ENCODE assay signal across 9 cellular contexts in the genomic region with DNA sequence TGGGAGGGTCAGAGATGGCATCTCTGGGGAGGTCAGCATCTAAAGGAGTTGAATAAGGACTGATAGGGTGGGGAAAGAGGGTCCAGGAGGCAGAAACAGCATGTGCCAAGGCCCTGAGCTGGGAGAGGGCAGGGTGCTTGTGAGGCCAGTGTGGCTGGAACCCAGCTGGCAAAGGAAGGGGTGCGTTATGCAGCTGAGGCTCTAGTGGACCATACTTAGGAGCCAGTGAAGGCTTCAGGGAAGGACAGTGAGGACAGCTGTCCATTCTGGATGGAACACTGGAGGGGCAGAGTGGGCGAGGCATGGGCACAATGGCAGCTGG. TPM values are rescaled to one million over a fixed set of nuclear protein-coding genes. Genes with fewer than 3 reads are reported as not detected.
DNase-seq lines count a peak whose midpoint lies in the region; ATAC-seq lines count a peak whose summit lies in the region.
"Had no signal": no experiment of that assay in that cellular context is flagged by ENCODE, and none has a peak within 500 bp of the region (broad histone marks: within the 10 kb centered on the region; RNA-seq: fewer than 3 reads in every experiment).

No MANE protein-coding gene starts in this region.

- H3K9me3 ChIP-seq in right cardiac atrium (ENCODE audit: control insufficient read depth, low read length), result no peaks in the 10 kb centered on the region

- no peaks in the 10 kb centered on the region for H3K27me3 Mint-ChIP-seq in activated CD4-positive, alpha-beta T cell treated with anti-CD3 and anti-CD28 coated beads, Interleukin-2, amount 10 ng/mL, durations not matched to agents 7 days and 5 days
- no peaks in the 10 kb centered on the region for H3K27me3 Mint-ChIP-seq in T-cell
- H3K27me3 Mint-ChIP-seq in stimulated activated naive CD8-positive, alpha-beta T cell treated with anti-CD3 and anti-CD28 coated beads, Interleukin-15, amount 100 ng/mL, for 72 hours, result no peaks in the 10 kb centered on the region

- peak overlapping the region; percentile 83 for H3K27ac Mint-ChIP-seq in activated CD4-positive, alpha-beta T cell treated with anti-CD3 and anti-CD28 coated beads, Interleukin-2, amount 10 ng/mL, durations not matched to agents 7 days and 5 days
- H3K27ac Mint-ChIP-seq in T-cell, result peak overlapping the region; percentile 91
- peak overlapping the region; percentile 89 to 97 for H3K27ac Mint-ChIP-seq in stimulated activated naive CD8-positive, alpha-beta T cell treated with anti-CD3 and anti-CD28 coated beads, Interleukin-15, amount 100 ng/mL, for 72 hours

- no peaks in the 10 kb centered on the region for H3K9me3 Mint-ChIP-seq in activated CD4-positive, alpha-beta T cell treated with anti-CD3 and anti-CD28 coated beads, Interleukin-2, amount 10 ng/mL, durations not matched to agents 7 days and 5 days
- H3K9me3 Mint-ChIP-seq in T-cell, result no peaks in the 10 kb centered on the region
- H3K9me3 Mint-ChIP-seq in stimulated activated naive CD8-positive, alpha-beta T cell treated with anti-CD3 and anti-CD28 coated beads, Interleukin-15, amount 100 ng/mL, for 72 hours, result no peaks in the 10 kb centered on the region

- CTCF ChIA-PET in activated CD4-positive, alpha-beta T cell treated with anti-CD3 and anti-CD28 coated beads, Interleukin-2, amount 10 ng/mL, durations not matched to agents 7 days and 5 days (lab: Charles Lee), result interaction anchor here (0.6 to 5.2 kb wide), 25 partner anchors 9 to 356 kb away, joined by 3 to 50 read pairs (median 5); partner anchors contain the start of genes E2F2, ID3 and RPL11
- CTCF ChIA-PET in T-cell (lab: Charles Lee), result interaction anchor here (0.6 to 4.1 kb wide), 18 partner anchors 14 to 137 kb away, joined by 3 to 50 read pairs (median 5); no protein-coding TSS in a partner anchor

- H3K27me3 ChIP-seq in right cardiac atrium (ENCODE audit: control insufficient read depth, insufficient read depth), result no peaks in the 10 kb centered on the region

- no peak overlapping the region for H3K4me3 ChIP-seq in right cardiac atrium (ENCODE audit: low read length)

- H3K4me3 Mint-ChIP-seq in activated CD4-positive, alpha-beta T cell treated with anti-CD3 and anti-CD28 coated beads, Interleukin-2, amount 10 ng/mL, durations not matched to agents 7 days and 5 days, result no peak overlapping the region
- H3K4me3 Mint-ChIP-seq in T-cell, result peak overlapping the region in 1 of 3 donors; percentile 72
- peak overlapping the region; percentile 8 to 80 for H3K4me3 Mint-ChIP-seq in stimulated activated naive CD8-positive, alpha-beta T cell treated with anti-CD3 and anti-CD28 coated beads, Interleukin-15, amount 100 ng/mL, for 72 hours

- no peak for DNase-seq in activated CD4-positive, alpha-beta T cell treated with anti-CD3 and anti-CD28 coated beads, Interleukin-2, amount 10 ng/mL, durations not matched to agents 7 days and 5 days
- no peak for DNase-seq in activated CD4-positive, alpha-beta T cell treated with anti-CD3 and anti-CD28 coated beads, Interleukin-2, amount 50 U/mL, for 1 hour
- no peak for DNase-seq in T-cell
- DNase-seq in right cardiac atrium, result peak in 2 of 3 donors; percentile 26 to 65
- no peak for DNase-seq in stimulated activated naive CD8-positive, alpha-beta T cell treated with anti-CD3 and anti-CD28 coated beads, Interleukin-15, amount 100 ng/mL, for 72 hours
- DNase-seq in cortex of kidney (lab: John Stamatoyannopoulos, UW), result no peak

- POLR2A ChIA-PET in activated CD4-positive, alpha-beta T cell treated with anti-CD3 and anti-CD28 coated beads, Interleukin-2, amount 10 ng/mL, durations not matched to agents 7 days and 5 days (lab: Charles Lee), result interaction anchor here (1.1 kb wide), 1 partner anchor 76 kb away, joined by 4 read pairs; no protein-coding TSS in a partner anchor
- POLR2A ChIA-PET in T-cell (lab: Charles Lee), result interaction anchor here in 1 of 2 donors (0.9 kb wide), 1 partner anchor 90 kb away, joined by 3 read pairs; no protein-coding TSS in a partner anchor

- H3K27ac ChIP-seq in right cardiac atrium (ENCODE audit: low read length), result peak overlapping the region; percentile 63

- no peaks in the 10 kb centered on the region for H3K36me3 Mint-ChIP-seq in activated CD4-positive, alpha-beta T cell treated with anti-CD3 and anti-CD28 coated beads, Interleukin-2, amount 10 ng/mL, durations not matched to agents 7 days and 5 days (ENCODE audit: low read depth)
- H3K36me3 Mint-ChIP-seq in T-cell, result no peaks in the 10 kb centered on the region

- 68% methylated on average over 2 of the region's 2 CpGs for WGBS in right cardiac atrium

- H3K4me1 Mint-ChIP-seq in activated CD4-positive, alpha-beta T cell treated with anti-CD3 and anti-CD28 coated beads, Interleukin-2, amount 10 ng/mL, durations not matched to agents 7 days and 5 days, result peaks cover 33% of the 10 kb centered on the region
- H3K4me1 Mint-ChIP-seq in T-cell, result peaks cover 39 to 46% (median 45%) of the 10 kb centered on the region in 3 donors
- H3K4me1 Mint-ChIP-seq in stimulated activated naive CD8-positive, alpha-beta T cell treated with anti-CD3 and anti-CD28 coated beads, Interleukin-15, amount 100 ng/mL, for 72 hours, result peaks cover 56% of the 10 kb centered on the region

- peak in 1 of 4 experiments; percentile 4 for ATAC-seq in T-cell (replicated peaks in 1 of 4)
- peak in 1 of 2 donors; percentile 11 for ATAC-seq in right cardiac atrium
- ATAC-seq in stimulated activated naive CD8-positive, alpha-beta T cell treated with anti-CD3 and anti-CD28 coated beads, Interleukin-15, amount 100 ng/mL, for 72 hours, result peak; percentile 7
- no peak for ATAC-seq in GM18517 (IDR thresholded peaks at IDR 0.05; ENCODE audit: unreplicated experiment)
- no peak for ATAC-seq in HG02884 (IDR thresholded peaks at IDR 0.05; ENCODE audit: unreplicated experiment)

- intact Hi-C loops in right cardiac atrium (cut with DNase I), result no loop called here

- peaks cover 3% of the 10 kb centered on the region for H3K4me1 ChIP-seq in right cardiac atrium (ENCODE audit: control insufficient read depth, insufficient read depth, low read length)
- H3K4me1 ChIP-seq: parathyroid adenoma had no signal

RNA-seq across cellular contexts. Expression of gene RPL11, which starts 57.1 kb away (rescaled TPM):
- total RNA-seq in activated CD4-positive, alpha-beta T cell treated with anti-CD3 and anti-CD28 coated beads, Interleukin-2, amount 10 ng/mL, durations not matched to agents 7 days and 5 days, result 1,000 to 10,000 TPM; 1,078 to 1,188 TPM
- 1,000 to 10,000 TPM; 1,758 to 2,043 (median 1,921) TPM for total RNA-seq in T-cell
- 100 to 1,000 TPM; 586 to 826 (median 727) TPM for total RNA-seq in right cardiac atrium
- polyA plus RNA-seq in right cardiac atrium, result 1,436 TPM

Comparison
In these comparisons a context has a peak if more than half of its experiments do, and no peak if none do; other contexts are left out.
1. DNase-seq: peak in right cardiac atrium (2 of 3); none in activated CD4-positive, alpha-beta T cell treated with anti-CD3 and anti-CD28 coated beads, Interleukin-2, amount 10 ng/mL, durations not matched to agents 7 days and 5 days (single experiment), activated CD4-positive, alpha-beta T cell treated with anti-CD3 and anti-CD28 coated beads, Interleukin-2, amount 50 U/mL, for 1 hour (single experiment), T-cell (0 of 34), stimulated activated naive CD8-positive, alpha-beta T cell treated with anti-CD3 and anti-CD28 coated beads, Interleukin-15, amount 100 ng/mL, for 72 hours (0 of 2) and cortex of kidney (single experiment).
2. Peak in every context shown above with its lines, with median percentiles within 50 percentile points of each other: H3K27ac Mint-ChIP-seq.